In genomic region chr22:23240639-23241389, GRCh38 we compare ENCODE assay signal across 9 cellular contexts.
A peak's percentile ranks its signal among the peaks of the same experiment; 100 is the strongest.
DNase-seq lines count a peak whose midpoint lies in the region; ATAC-seq, FAIRE-seq and TF ChIP-seq lines count a peak whose summit lies in the region.
"Had no signal": no experiment of that assay in that cellular context is flagged by ENCODE, and none has a peak within 500 bp of the region (broad histone marks: within the 10 kb centered on the region; RNA-seq: fewer than 3 reads in every experiment).

No MANE protein-coding gene starts in this region.

- TF ChIP-seq CTCF in VCaP (conservative IDR thresholded peaks at IDR 0.05) = peak; percentile 42
- peak; percentile 33 for TF ChIP-seq CTCF in fibroblast of villous mesenchyme (IDR thresholded peaks at IDR 0.05; ENCODE audit: insufficient read depth, low read depth, low read length)

- H3K4me3 Mint-ChIP-seq in stimulated activated naive B cell treated with anti-CD40 and anti-IgM and Interleukin-4, amounts not matched to agents 10 μg/mL and 1 μg/mL and 100 μg/mL, for 72 hours = no peak overlapping the region

- H3K27ac ChIP-seq in VCaP (no peak overlapping the region), small intestine (ENCODE audit: low read depth in 1 of 2, low read length in 1 of 2) (no peak overlapping the region)
- H3K27ac ChIP-seq: epithelial cell of prostate had no signal

- peak; percentile 77 for DNase-seq in activated effector memory CD4-positive, alpha-beta T cell treated with anti-CD3 and anti-CD28 coated beads, Interleukin-2, amount 50 U/mL, for 16 hours
- DNase-seq in activated effector memory CD4-positive, alpha-beta T cell treated with Interleukin-2 at 50 U/mL for 16 hours = no peak
- DNase-seq in fibroblast of villous mesenchyme (ENCODE audit: low read depth) (no peak), small intestine (no peak), amygdala (lab: John Stamatoyannopoulos, UW) (no peak)
- DNase-seq in stimulated activated naive B cell treated with anti-CD40 and anti-IgM and Interleukin-4, amounts not matched to agents 10 μg/mL and 1 μg/mL and 100 μg/mL, for 72 hours = peak; percentile 16

- 73 to 85% (median 73%) methylated on average over 12 to 13 of the region's 13 CpGs for WGBS in small intestine, 3 donors

- no peaks in the 10 kb centered on the region for H3K36me3 ChIP-seq in small intestine (ENCODE audit: control insufficient read depth in 2 of 2, insufficient read depth in 2 of 2, low read length in 2 of 2)

- ATAC-seq in stimulated activated naive B cell treated with anti-CD40 and anti-IgM and Interleukin-4, amounts not matched to agents 10 μg/mL and 1 μg/mL and 100 μg/mL, for 72 hours (replicated peaks) = peak; percentile 66 to 71
- no peak for ATAC-seq in HG03439 (IDR thresholded peaks at IDR 0.05; ENCODE audit: unreplicated experiment)

- H3K4me1 Mint-ChIP-seq in stimulated activated naive B cell treated with anti-CD40 and anti-IgM and Interleukin-4, amounts not matched to agents 10 μg/mL and 1 μg/mL and 100 μg/mL, for 72 hours = peaks cover 42 to 68% of the 10 kb centered on the region in 2 donors

- H3K4me1 ChIP-seq in small intestine (ENCODE audit: control insufficient read depth in 2 of 2, insufficient read depth in 1 of 2, low read depth in 1 of 2, low read length in 1 of 2) = no peaks in the 10 kb centered on the region

- FAIRE-seq in small intestine (lab: Jason Lieb, UNC) = no peak

- H3K36me3 Mint-ChIP-seq in stimulated activated naive B cell treated with anti-CD40 and anti-IgM and Interleukin-4, amounts not matched to agents 10 μg/mL and 1 μg/mL and 100 μg/mL, for 72 hours = peaks cover 3 to 8% of the 10 kb centered on the region in 2 donors

- H3K9me3 Mint-ChIP-seq in stimulated activated naive B cell treated with anti-CD40 and anti-IgM and Interleukin-4, amounts not matched to agents 10 μg/mL and 1 μg/mL and 100 μg/mL, for 72 hours = peaks cover 0 to 2% of the 10 kb centered on the region in 2 donors

- H3K27ac Mint-ChIP-seq in stimulated activated naive B cell treated with anti-CD40 and anti-IgM and Interleukin-4, amounts not matched to agents 10 μg/mL and 1 μg/mL and 100 μg/mL, for 72 hours = peak overlapping the region; percentile 15

- H3K27me3 Mint-ChIP-seq in stimulated activated naive B cell treated with anti-CD40 and anti-IgM and Interleukin-4, amounts not matched to agents 10 μg/mL and 1 μg/mL and 100 μg/mL, for 72 hours = no peaks in the 10 kb centered on the region

- no peak overlapping the region for H3K4me3 ChIP-seq in fibroblast of villous mesenchyme (ENCODE audit: low read depth, low read length)
- no peak overlapping the region for H3K4me3 ChIP-seq in small intestine (ENCODE audit: low read depth in 1 of 2, low read length in 2 of 2)

- H3K27me3 ChIP-seq in small intestine (ENCODE audit: control insufficient read depth in 2 of 2, insufficient read depth in 2 of 2, low read length in 2 of 2) = no peaks in the 10 kb centered on the region

- H3K9me3 ChIP-seq in small intestine (ENCODE audit: control insufficient read depth, low read depth) = no peaks in the 10 kb centered on the region

Comparison
In these comparisons a context has a peak if more than half of its experiments do, and no peak if none do; other contexts are left out.
1. DNase-seq: peak in activated effector memory CD4-positive, alpha-beta T cell treated with anti-CD3 and anti-CD28 coated beads, Interleukin-2, amount 50 U/mL, for 16 hours (single experiment) and stimulated activated naive B cell treated with anti-CD40 and anti-IgM and Interleukin-4, amounts not matched to agents 10 μg/mL and 1 μg/mL and 100 μg/mL, for 72 hours (single experiment); none in activated effector memory CD4-positive, alpha-beta T cell treated with Interleukin-2 at 50 U/mL for 16 hours (single experiment), fibroblast of villous mesenchyme (single experiment), small intestine (single experiment) and amygdala (0 of 56).